In genomic region chr1:78015148-78015547, GRCh38 we compare ENCODE assay signal across 22 cellular contexts. TPM values are rescaled to one million over a fixed set of nuclear protein-coding genes. Genes with fewer than 3 reads are reported as not detected.
"Had no signal": no experiment of that assay in that cellular context is flagged by ENCODE, and none has a peak within 500 bp of the region (broad histone marks: within the 10 kb centered on the region; RNA-seq: fewer than 3 reads in every experiment).

No MANE protein-coding gene starts in this region.

- H3K27me3 ChIP-seq: dorsolateral prefrontal cortex, neural progenitor cell, ovary, spleen, testis, transverse colon had no signal

- H3K4me1 ChIP-seq: lower lobe of right lung, neural progenitor cell had no signal

- H3K27me3 Mint-ChIP-seq: memory B cell; stimulated activated naive B cell treated with anti-CD40 and anti-IgM and Interleukin-4, amounts not matched to agents 10 μg/mL and 1 μg/mL and 100 μg/mL, for 72 hours; stimulated activated naive CD8-positive, alpha-beta T cell treated with anti-CD3 and anti-CD28 coated beads, Interleukin-15, amount 100 ng/mL, for 72 hours had no signal

- H3K4me3 ChIP-seq: dorsolateral prefrontal cortex, lower lobe of right lung, neural progenitor cell, ovary, spleen, testis, transverse colon had no signal

- H3K36me3 ChIP-seq: ovary had no signal

- H3K4me3 Mint-ChIP-seq: memory B cell; mesothelial cell of epicardium; natural killer cell; neural progenitor cell; stimulated activated naive B cell treated with anti-CD40 and anti-IgM and Interleukin-4, amounts not matched to agents 10 μg/mL and 1 μg/mL and 100 μg/mL, for 72 hours; stimulated activated naive CD8-positive, alpha-beta T cell treated with anti-CD3 and anti-CD28 coated beads, Interleukin-15, amount 100 ng/mL, for 72 hours had no signal

- H3K4me1 Mint-ChIP-seq: memory B cell, natural killer cell, neural progenitor cell had no signal

- H3K36me3 Mint-ChIP-seq: natural killer cell had no signal

- H3K9me3 ChIP-seq: lower lobe of right lung, ovary, spleen, testis, transverse colon had no signal

- ATAC-seq: left lobe of liver; lower lobe of right lung; natural killer cell; right cardiac atrium; stimulated activated naive B cell treated with anti-CD40 and anti-IgM and Interleukin-4, amounts not matched to agents 10 μg/mL and 1 μg/mL and 100 μg/mL, for 72 hours; stimulated activated naive CD8-positive, alpha-beta T cell treated with anti-CD3 and anti-CD28 coated beads, Interleukin-15, amount 100 ng/mL, for 72 hours had no signal

- DNase-seq: cortex of kidney; dorsolateral prefrontal cortex; effector CD8-positive, alpha-beta T cell; foreskin melanocyte; head of caudate nucleus; hippocampal formation; lower lobe of right lung; natural killer cell; nucleus accumbens; ovary; right cardiac atrium; spleen; stimulated activated CD4-positive, alpha-beta T cell treated with anti-CD3 and anti-CD28 coated beads, Interleukin-2, amount 100 ng/mL, for 24 hours; stimulated activated CD4-positive, alpha-beta T cell treated with anti-CD3 and anti-CD28 coated beads, Interleukin-4, amount 100 ng/mL, for 4 hours; stimulated activated naive B cell treated with anti-CD40 and anti-IgM and Interleukin-4, amounts not matched to agents 10 μg/mL and 1 μg/mL and 100 μg/mL, for 72 hours; stimulated activated naive CD8-positive, alpha-beta T cell treated with anti-CD3 and anti-CD28 coated beads, Interleukin-15, amount 100 ng/mL, for 72 hours; testis; transverse colon had no signal

- H3K27ac ChIP-seq: dorsolateral prefrontal cortex, lower lobe of right lung, neural progenitor cell, ovary, spleen, testis, transverse colon had no signal

- H3K9me3 Mint-ChIP-seq: memory B cell; natural killer cell; neural progenitor cell; stimulated activated naive B cell treated with anti-CD40 and anti-IgM and Interleukin-4, amounts not matched to agents 10 μg/mL and 1 μg/mL and 100 μg/mL, for 72 hours; stimulated activated naive CD8-positive, alpha-beta T cell treated with anti-CD3 and anti-CD28 coated beads, Interleukin-15, amount 100 ng/mL, for 72 hours had no signal

- H3K27ac Mint-ChIP-seq: memory B cell; mesothelial cell of epicardium; natural killer cell; neural progenitor cell; stimulated activated naive B cell treated with anti-CD40 and anti-IgM and Interleukin-4, amounts not matched to agents 10 μg/mL and 1 μg/mL and 100 μg/mL, for 72 hours; stimulated activated naive CD8-positive, alpha-beta T cell treated with anti-CD3 and anti-CD28 coated beads, Interleukin-15, amount 100 ng/mL, for 72 hours had no signal

- H3K9ac ChIP-seq: neural progenitor cell had no signal

RNA-seq across cellular contexts. Expression of gene GIPC2, which starts 30.6 kb away (rescaled TPM):
- total RNA-seq: natural killer cell had no signal
